In genomic region chr14:24317141-24317927, GRCh38 we compare ENCODE assay signal across 18 cellular contexts. TPM values are rescaled to one million over a fixed set of nuclear protein-coding genes. Genes with fewer than 3 reads are reported as not detected.
A peak's percentile ranks its signal among the peaks of the same experiment; 100 is the strongest.
DNase-seq lines count a peak whose midpoint lies in the region; ATAC-seq and TF ChIP-seq lines count a peak whose summit lies in the region.
"Had no signal": no experiment of that assay in that cellular context is flagged by ENCODE, and none has a peak within 500 bp of the region (broad histone marks: within the 10 kb centered on the region; RNA-seq: fewer than 3 reads in every experiment).

No MANE protein-coding gene starts in this region.

- no peaks in the 10 kb centered on the region for H3K9me3 Mint-ChIP-seq in Caco-2 (ENCODE audit: unreplicated experiment)
- H3K9me3 Mint-ChIP-seq: central memory CD8-positive, alpha-beta T cell; mesothelial cell of epicardium; WTC11 had no signal

- H3K36me3 Mint-ChIP-seq in Caco-2 (ENCODE audit: insufficient read depth, unreplicated experiment): peaks cover 16% of the 10 kb centered on the region
- H3K36me3 Mint-ChIP-seq: mesothelial cell of epicardium, WTC11 had no signal

- peaks cover 6% of the 10 kb centered on the region for H3K4me1 Mint-ChIP-seq in Caco-2 (ENCODE audit: low read depth, unreplicated experiment)
- H3K4me1 Mint-ChIP-seq: WTC11 had no signal

- no peaks in the 10 kb centered on the region for H3K79me2 ChIP-seq in ACC112 (ENCODE audit: control insufficient read depth, insufficient read depth, low read length, unreplicated experiment)

- H3K27ac ChIP-seq in ACC112 (ENCODE audit: low read depth, low read length) (peak overlapping the region; percentile 34), RWPE2 (ENCODE audit: poor library complexity, severe bottlenecking) (peak overlapping the region; percentile 1), foreskin keratinocyte (no peak overlapping the region)

- POLR2A ChIA-PET in Caco-2 (lab: Charles Lee): no interaction called here

- BruUV-seq in Caco-2 (replicated peaks; lab: Mats Ljungman, UMichigan): no TSS peak

- no peaks in the 10 kb centered on the region for H3K9me3 ChIP-seq in Caco-2
- H3K9me3 ChIP-seq in RWPE2 (ENCODE audit: severe bottlenecking): no peaks in the 10 kb centered on the region

- no peak for TF ChIP-seq CTCF in Caco-2 (IDR thresholded peaks at IDR 0.05; ENCODE audit: insufficient read depth in 1 of 2, low read depth in 1 of 2, low read length in 1 of 2, severe bottlenecking in 1 of 2, unreplicated experiment in 1 of 2)
- no peak for TF ChIP-seq CTCF in RWPE2 (IDR thresholded peaks at IDR 0.05; ENCODE audit: poor library complexity, severe bottlenecking)
- no peak for TF ChIP-seq CTCF in foreskin keratinocyte (conservative IDR thresholded peaks at IDR 0.05)

- H3K27me3 Mint-ChIP-seq in Caco-2 (ENCODE audit: insufficient read depth, unreplicated experiment): peaks cover 14% of the 10 kb centered on the region
- H3K27me3 Mint-ChIP-seq: central memory CD8-positive, alpha-beta T cell had no signal

- no peak overlapping the region for H2AFZ ChIP-seq in ACC112 (ENCODE audit: low read length, unreplicated experiment)

- H3K27ac Mint-ChIP-seq in Caco-2 (ENCODE audit: unreplicated experiment): no peak overlapping the region
- H3K27ac Mint-ChIP-seq: mesothelial cell of epicardium, WTC11 had no signal

- CTCF ChIA-PET in Caco-2 (lab: Charles Lee): interaction anchor here (1.0 to 1.4 kb wide), 2 partner anchors 10 to 114 kb away, joined by 3 to 18 read pairs; partner anchors contain the start of gene CIDEB

- intact Hi-C loops in Caco-2 (cut with micrococcal nuclease; ENCODE audit: unreplicated experiment): no loop called here

- H3K4me1 ChIP-seq in ACC112 (ENCODE audit: control insufficient read depth, insufficient read depth, low read length, unreplicated experiment) (peaks cover 14% of the 10 kb centered on the region), Caco-2 (peaks cover 14% of the 10 kb centered on the region), RWPE2 (ENCODE audit: insufficient read depth, poor library complexity, severe bottlenecking) (peaks cover 20% of the 10 kb centered on the region), foreskin keratinocyte (peaks cover 26% of the 10 kb centered on the region)

- H3K4me3 ChIP-seq in ACC112 (ENCODE audit: low read depth, low read length) (no peak overlapping the region), Caco-2 (ENCODE audit: low read depth, low read length) (no peak overlapping the region), RWPE2 (ENCODE audit: severe bottlenecking) (no peak overlapping the region)

- DNase-seq in Caco-2 (no peak), RWPE2 (ENCODE audit: low spot score) (no peak), foreskin keratinocyte (peak; percentile 37 to 72), putamen (ENCODE audit: low spot score) (no peak), NCI-H128 (lab: John Stamatoyannopoulos, UW; ENCODE audit: unreplicated experiment) (no peak), DMS53 (lab: John Stamatoyannopoulos, UW) (no peak)
- DNase-seq: activated effector memory CD4-positive, alpha-beta T cell treated with Interleukin-2 at 50 U/mL for 16 hours; COR-L47; NCI-H1417; NCI-H524 treated with DMSO at 0.1 percent for 48 hours; SHP77 treated with DMSO at 0.1 percent for 48 hours; stimulated activated CD4-positive, alpha-beta T cell treated with anti-CD3 and anti-CD28 coated beads, Interleukin-2, amount 100 ng/mL, for 48 hours; stimulated activated naive CD4-positive, alpha-beta T cell treated with Interleukin-2 at 50 U/mL for 16 hours had no signal

- H3K4me3 Mint-ChIP-seq in Caco-2 (ENCODE audit: unreplicated experiment): peak overlapping the region; percentile 60
- H3K4me3 Mint-ChIP-seq: central memory CD8-positive, alpha-beta T cell; mesothelial cell of epicardium; WTC11 had no signal

- no peaks in the 10 kb centered on the region for H3K36me3 ChIP-seq in ACC112 (ENCODE audit: insufficient read depth, low read length)
- H3K36me3 ChIP-seq in Caco-2 (ENCODE audit: control insufficient read depth, insufficient read depth, low read length): no peaks in the 10 kb centered on the region
- H3K36me3 ChIP-seq in RWPE2 (ENCODE audit: low read depth): no peaks in the 10 kb centered on the region

- peak; percentile 68 for ATAC-seq in RWPE2 (ENCODE audit: low read depth)
- ATAC-seq in foreskin keratinocyte: peak; percentile 82
- ATAC-seq in activated CD4-positive, CD25-positive, alpha-beta regulatory T cell treated with anti-CD3 and anti-CD28 coated beads, Interleukin-2, amount 50 U/mL, for 24 hours: no peak

- H3K27me3 ChIP-seq in ACC112 (ENCODE audit: insufficient read depth, low read length) (0 out of 2 replicates have a peak, but pooled peaks cover 10% of the 10 kb centered on the region), Caco-2 (replicated peaks; ENCODE audit: control insufficient read depth, insufficient read depth, low read length) (no peaks in the 10 kb centered on the region), RWPE2 (ENCODE audit: insufficient read depth, poor library complexity, severe bottlenecking) (no peaks in the 10 kb centered on the region), foreskin keratinocyte (peaks cover 11% of the 10 kb centered on the region)

RNA-seq across cellular contexts. Expression of gene LTB4R, which starts 6.0 kb away (rescaled TPM):
- 7.3 and 7.8 TPM in 2 replicates for total RNA-seq in Caco-2 (2022)
- 7.2 and 8.5 TPM in 2 replicates for total RNA-seq in foreskin keratinocyte
- polyA plus RNA-seq in foreskin keratinocyte: 8.1 and 8.9 TPM in 2 replicates

RNA-seq across cellular contexts. Expression of gene LTB4R2, which starts 7.4 kb away (rescaled TPM):
- total RNA-seq in Caco-2 (2022) (10.3 and 12.3 TPM in 2 replicates), foreskin keratinocyte (11.6 and 12.8 TPM in 2 replicates)
- polyA plus RNA-seq in foreskin keratinocyte: 7.5 and 8.3 TPM in 2 replicates

RNA-seq across cellular contexts. Expression of gene CIDEB, which starts 9.6 kb away (rescaled TPM):
- total RNA-seq in Caco-2 (2022) (3.5 and 7.2 TPM in 2 replicates), foreskin keratinocyte (2.6 and 2.7 TPM in 2 replicates)
- polyA plus RNA-seq in foreskin keratinocyte: 2.4 and 3.4 TPM in 2 replicates
- total RNA-seq: mesothelial cell of epicardium had no signal

RNA-seq across cellular contexts. Expression of gene ADCY4, which starts 17.5 kb away (rescaled TPM):
- 0.57 and 0.60 TPM in 2 replicates for total RNA-seq in Caco-2 (2022)
- 0.49 and 1.1 TPM in 2 replicates for total RNA-seq in foreskin keratinocyte
- polyA plus RNA-seq in foreskin keratinocyte: 0.25 and 0.57 TPM in 2 replicates

RNA-seq across cellular contexts. Expression of gene NOP9, which starts 17.7 kb away (rescaled TPM):
- total RNA-seq in Caco-2 (2022) (35.1 and 38.3 TPM in 2 replicates), foreskin keratinocyte (26.5 and 30.2 TPM in 2 replicates)
- 11.9 and 15.0 TPM in 2 replicates for polyA plus RNA-seq in foreskin keratinocyte

Comparison
In these comparisons a context has a peak if more than half of its experiments do, and no peak if none do; other contexts are left out.
1. DNase-seq: peak in foreskin keratinocyte (2 of 2); none in Caco-2 (0 of 2), RWPE2 (single experiment), putamen (single experiment), NCI-H128 (single experiment) and DMS53 (single experiment).
2. ATAC-seq: peak in RWPE2 (single experiment) and foreskin keratinocyte (single experiment); none in activated CD4-positive, CD25-positive, alpha-beta regulatory T cell treated with anti-CD3 and anti-CD28 coated beads, Interleukin-2, amount 50 U/mL, for 24 hours (0 of 2).